8 cellular contexts compared by ENCODE assay signal in the genomic region with DNA sequence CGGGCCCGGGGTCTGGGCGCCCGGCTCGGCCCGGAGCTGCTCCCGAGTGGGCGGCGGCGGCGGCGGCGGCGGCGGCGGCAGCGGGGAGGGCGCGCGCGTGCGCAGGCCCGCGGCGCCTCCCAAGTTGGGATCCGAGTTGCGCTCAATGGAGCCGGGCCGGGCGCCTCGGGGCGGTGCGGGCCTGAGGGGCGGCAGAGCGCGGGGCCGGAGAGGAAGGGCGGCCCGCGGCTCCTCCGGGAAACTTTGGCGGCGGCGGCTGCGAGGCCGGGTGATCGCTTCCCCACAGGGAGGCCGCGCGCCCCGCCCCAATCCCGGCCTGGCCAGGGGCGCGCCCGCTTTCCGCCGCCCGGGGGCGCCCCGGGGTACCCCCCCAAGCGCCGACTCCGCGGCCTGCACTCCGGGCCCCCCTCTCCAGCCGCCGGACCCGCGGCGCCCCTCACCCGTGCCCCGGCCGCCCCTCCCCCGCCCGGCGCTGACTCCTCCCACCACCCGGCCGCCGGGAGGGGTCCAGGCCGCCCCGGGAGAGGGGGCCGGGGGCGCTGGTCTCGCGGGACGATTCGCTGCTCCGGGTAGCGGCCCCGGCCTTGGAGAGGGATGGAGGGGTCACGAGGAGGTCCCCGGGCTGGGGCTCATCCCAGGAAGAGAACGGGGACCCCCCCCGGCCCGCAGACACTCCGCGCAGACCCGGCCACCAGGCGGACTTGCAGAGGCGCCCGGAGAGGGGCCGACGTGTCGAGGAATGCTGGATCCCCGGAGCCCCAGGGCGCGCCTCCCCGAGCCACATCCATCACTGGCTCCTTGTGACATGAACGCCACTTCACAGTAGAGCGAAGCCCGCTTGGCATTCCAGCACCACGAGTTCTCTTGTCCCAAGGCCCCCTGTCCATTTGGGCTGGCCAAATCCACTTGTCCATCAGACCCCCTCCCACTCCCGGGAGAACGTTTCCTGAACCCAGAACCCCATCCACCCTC. TPM values are rescaled to one million over a fixed set of nuclear protein-coding genes. Genes with fewer than 3 reads are reported as not detected.
A peak's percentile ranks its signal among the peaks of the same experiment; 100 is the strongest.
DNase-seq lines count a peak whose midpoint lies in the region; ATAC-seq, FAIRE-seq and TF ChIP-seq lines count a peak whose summit lies in the region.

A gene with protein sequence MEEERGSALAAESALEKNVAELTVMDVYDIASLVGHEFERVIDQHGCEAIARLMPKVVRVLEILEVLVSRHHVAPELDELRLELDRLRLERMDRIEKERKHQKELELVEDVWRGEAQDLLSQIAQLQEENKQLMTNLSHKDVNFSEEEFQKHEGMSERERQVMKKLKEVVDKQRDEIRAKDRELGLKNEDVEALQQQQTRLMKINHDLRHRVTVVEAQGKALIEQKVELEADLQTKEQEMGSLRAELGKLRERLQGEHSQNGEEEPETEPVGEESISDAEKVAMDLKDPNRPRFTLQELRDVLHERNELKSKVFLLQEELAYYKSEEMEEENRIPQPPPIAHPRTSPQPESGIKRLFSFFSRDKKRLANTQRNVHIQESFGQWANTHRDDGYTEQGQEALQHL (minus strand): TSS at position 48 of the 972 bp plus-strand sequence. CDS start 237 bp downstream, outside the sequence.

- peak; percentile 83 to 84 for DNase-seq in Caco-2
- DNase-seq in H54 (ENCODE audit: insufficient read length, low spot score): peak; percentile 56
- peak; percentile 58 for DNase-seq in NCI-H69 (lab: John Stamatoyannopoulos, UW)
- peak; percentile 41 for DNase-seq in activated T-cell treated with anti-CD3 and anti-CD28 coated beads, Interleukin-2, amount 50 U/mL, for 4 hours
- no peak for DNase-seq in esophagus muscularis mucosa (ENCODE audit: extremely low spot score)
- peak; percentile 28 to 60 (median 42) for DNase-seq in stimulated activated naive CD4-positive, alpha-beta T cell (lab: John Stamatoyannopoulos, UW)

- H3K4me1 Mint-ChIP-seq in Caco-2 (ENCODE audit: low read depth, unreplicated experiment): peaks cover 2% of the 10 kb centered on the region
- H3K4me1 Mint-ChIP-seq in activated T-cell treated with anti-CD3 and anti-CD28 coated beads, Interleukin-2, amount 50 U/mL, for 4 hours (ENCODE audit: low read depth): peaks cover 19% of the 10 kb centered on the region

- peak within 1 kb of the TSS; percentile 86 for H3K4me3 Mint-ChIP-seq in Caco-2 (ENCODE audit: unreplicated experiment)
- H3K4me3 Mint-ChIP-seq in activated T-cell treated with anti-CD3 and anti-CD28 coated beads, Interleukin-2, amount 50 U/mL, for 4 hours: peak within 1 kb of the TSS; percentile 85

- H3K4me3 ChIP-seq in Caco-2 (ENCODE audit: low read depth, low read length) (peak within 1 kb of the TSS; percentile 99), esophagus muscularis mucosa (peak within 1 kb of the TSS; percentile 81 to 94 (median 90)), mucosa of rectum (ENCODE audit: low read length in 2 of 2) (peak within 1 kb of the TSS; percentile 71 to 76)

- H3K27ac ChIP-seq in esophagus muscularis mucosa (replicated peaks in 1 of 4) (peak within 1 kb of the TSS; percentile 89 to 95 (median 92)), mucosa of rectum (ENCODE audit: low read depth in 2 of 2, low read length in 2 of 2) (peak within 1 kb of the TSS in 1 of 2 donors; percentile 43)

- H3K27ac Mint-ChIP-seq in Caco-2 (ENCODE audit: unreplicated experiment): peak within 1 kb of the TSS; percentile 84

- intact Hi-C loops in Caco-2 (cut with micrococcal nuclease; ENCODE audit: unreplicated experiment) (loop anchor here (5.0 kb wide), 2 partner anchors 48 to 62 kb away; a partner anchor contains a TSS), esophagus muscularis mucosa (cut with DNase I) (loop anchor here (2.0 to 10.0 kb wide), 2 partner anchors 49 to 99 kb away; a partner anchor contains a TSS)

- peak within 1 kb of the TSS in 1 of 2 donors; percentile 68 for H3K9ac ChIP-seq in mucosa of rectum (ENCODE audit: low read depth in 1 of 2, low read length in 2 of 2)

- CTCF ChIA-PET in Caco-2 (lab: Charles Lee): interaction anchor here (0.5 kb wide), 1 partner anchor 15 kb away, joined by 3 read pairs; no protein-coding TSS in a partner anchor

- TF ChIP-seq EP300 in esophagus muscularis mucosa (IDR thresholded peaks at IDR 0.05): no peak

- no peaks in the 10 kb centered on the region for H3K9me3 Mint-ChIP-seq in Caco-2 (ENCODE audit: unreplicated experiment)
- no peaks in the 10 kb centered on the region for H3K9me3 Mint-ChIP-seq in activated T-cell treated with anti-CD3 and anti-CD28 coated beads, Interleukin-2, amount 50 U/mL, for 4 hours

- H3K4me1 ChIP-seq in Caco-2: peaks cover 12% of the 10 kb centered on the region
- H3K4me1 ChIP-seq in esophagus muscularis mucosa: peaks cover 36 to 42% (median 40%) of the 10 kb centered on the region in 4 donors
- H3K4me1 ChIP-seq in mucosa of rectum (ENCODE audit: control insufficient read depth in 2 of 2, insufficient read depth in 2 of 2, low read length in 2 of 2): peaks cover 13 to 15% of the 10 kb centered on the region in 2 donors

- TF ChIP-seq CTCF in Caco-2 (IDR thresholded peaks at IDR 0.05; ENCODE audit: insufficient read depth in 1 of 2, low read depth in 1 of 2, low read length in 1 of 2, severe bottlenecking in 1 of 2, unreplicated experiment in 1 of 2) (peak; percentile 11 to 18), esophagus muscularis mucosa (IDR thresholded peaks at IDR 0.05) (peak; percentile 17 to 47 (median 25))

- H3K9me3 ChIP-seq in Caco-2 (no peaks in the 10 kb centered on the region), esophagus muscularis mucosa (no peaks in the 10 kb centered on the region), mucosa of rectum (ENCODE audit: control insufficient read depth in 2 of 2, low read length in 2 of 2) (no peaks in the 10 kb centered on the region)

- peaks cover 14% of the 10 kb centered on the region for H3K36me3 Mint-ChIP-seq in Caco-2 (ENCODE audit: insufficient read depth, unreplicated experiment)
- peaks cover under 1% of the 10 kb centered on the region for H3K36me3 Mint-ChIP-seq in activated T-cell treated with anti-CD3 and anti-CD28 coated beads, Interleukin-2, amount 50 U/mL, for 4 hours (ENCODE audit: insufficient read depth)

- H3K36me3 ChIP-seq in Caco-2 (ENCODE audit: control insufficient read depth, insufficient read depth, low read length): no peaks in the 10 kb centered on the region; the same call in 1 of the 2 replicates
- H3K36me3 ChIP-seq in esophagus muscularis mucosa: peaks cover 0 to 9% (median 3%) of the 10 kb centered on the region in 4 donors
- no peaks in the 10 kb centered on the region for H3K36me3 ChIP-seq in mucosa of rectum (ENCODE audit: control insufficient read depth in 2 of 2, insufficient read depth in 2 of 2, low read length in 2 of 2)

- peak; percentile 78 to 81 for ATAC-seq in activated T-cell treated with anti-CD3 and anti-CD28 coated beads, Interleukin-2, amount 50 U/mL, for 4 hours
- ATAC-seq in HG02571 (IDR thresholded peaks at IDR 0.05; ENCODE audit: unreplicated experiment): no peak

- FAIRE-seq in H54 (lab: Jason Lieb, UNC): no peak

- no peaks in the 10 kb centered on the region for H3K27me3 ChIP-seq in Caco-2 (replicated peaks; ENCODE audit: control insufficient read depth, insufficient read depth, low read length)
- H3K27me3 ChIP-seq in esophagus muscularis mucosa: peaks cover 0 to 3% (median 0%) of the 10 kb centered on the region in 4 donors
- H3K27me3 ChIP-seq in mucosa of rectum (ENCODE audit: control insufficient read depth in 2 of 2, insufficient read depth in 2 of 2, low read length in 2 of 2): no peaks in the 10 kb centered on the region

- BruUV-seq in Caco-2 (replicated peaks; lab: Mats Ljungman, UMichigan): no TSS peak

- WGBS in esophagus muscularis mucosa: 0% methylated on average over 12 of the region's 114 CpGs

- TF ChIP-seq POLR2A in H54 (IDR thresholded peaks at IDR 0.05; ENCODE audit: low read depth, low read length): peak; percentile 31; the same call in 1 of the 2 replicates
- no peak for TF ChIP-seq POLR2A in esophagus muscularis mucosa (IDR thresholded peaks at IDR 0.05; ENCODE audit: low read depth)

- POLR2A ChIA-PET in Caco-2 (lab: Charles Lee): no interaction called here

- H3K27me3 Mint-ChIP-seq in Caco-2 (ENCODE audit: insufficient read depth, unreplicated experiment): no peaks in the 10 kb centered on the region
- no peaks in the 10 kb centered on the region for H3K27me3 Mint-ChIP-seq in activated T-cell treated with anti-CD3 and anti-CD28 coated beads, Interleukin-2, amount 50 U/mL, for 4 hours (ENCODE audit: low read depth)

RNA-seq across cellular contexts. Expression of the gene that starts here (rescaled TPM):
- 16.2 and 17.0 TPM in 2 replicates for total RNA-seq in Caco-2 (2022)
- 1 to 10 TPM; 2.6 to 3.3 (median 2.9) TPM for total RNA-seq in activated T-cell treated with anti-CD3 and anti-CD28 coated beads, Interleukin-2, amount 50 U/mL, for 4 hours
- 10 to 100 TPM; 19.9 to 54.4 (median 38.4) TPM for total RNA-seq in esophagus muscularis mucosa
